Comparison of ENCODE assay signal across 10 cellular contexts in genomic region chr16:48576927-48577326, GRCh38. TPM values are rescaled to one million over a fixed set of nuclear protein-coding genes. Genes with fewer than 3 reads are reported as not detected.
DNase-seq lines count a peak whose midpoint lies in the region; ATAC-seq lines count a peak whose summit lies in the region.
"Had no signal": no experiment of that assay in that cellular context is flagged by ENCODE, and none has a peak within 500 bp of the region (broad histone marks: within the 10 kb centered on the region; RNA-seq: fewer than 3 reads in every experiment).

No MANE protein-coding gene starts in this region.

- H3K27me3 Mint-ChIP-seq in activated naive CD8-positive, alpha-beta T cell treated with anti-CD3 and anti-CD28 coated beads, Interleukin-2, amount 50 U/mL, for 24 hours: no peaks in the 10 kb centered on the region

- peak; percentile 40 for DNase-seq in NK-92 treated with Interleukin-12 subunit alpha and Interleukin-12 subunit beta, amount 100 ng/mL, for 24 hours (lab: John Stamatoyannopoulos, UW)
- DNase-seq in NK-92 (lab: John Stamatoyannopoulos, UW; ENCODE audit: unreplicated experiment) (no peak), MV-4-11 (lab: John Stamatoyannopoulos, UW) (peak; percentile 77), myocyte (ENCODE audit: low read depth) (peak; percentile 31), D341Med (ENCODE audit: low spot score) (no peak), midbrain (lab: John Stamatoyannopoulos, UW) (no peak)
- peak; percentile 38 for DNase-seq in activated naive CD8-positive, alpha-beta T cell treated with anti-CD3 and anti-CD28 coated beads, Interleukin-2, amount 50 U/mL, for 24 hours
- DNase-seq: NCI-H510A treated with DMSO at 0.1 percent for 48 hours had no signal

- peak overlapping the region; percentile 92 for H3K27ac Mint-ChIP-seq in activated naive CD8-positive, alpha-beta T cell treated with anti-CD3 and anti-CD28 coated beads, Interleukin-2, amount 50 U/mL, for 24 hours

- H3K4me3 Mint-ChIP-seq in activated naive CD8-positive, alpha-beta T cell treated with anti-CD3 and anti-CD28 coated beads, Interleukin-2, amount 50 U/mL, for 24 hours: peak overlapping the region; percentile 35

- peak; percentile 99 for ATAC-seq in activated naive CD8-positive, alpha-beta T cell treated with anti-CD3 and anti-CD28 coated beads, Interleukin-2, amount 50 U/mL, for 24 hours
- ATAC-seq in GM19035 (IDR thresholded peaks at IDR 0.05; ENCODE audit: unreplicated experiment): no peak
- ATAC-seq: K562 had no signal

- H3K4me1 Mint-ChIP-seq in activated naive CD8-positive, alpha-beta T cell treated with anti-CD3 and anti-CD28 coated beads, Interleukin-2, amount 50 U/mL, for 24 hours: peaks cover 75% of the 10 kb centered on the region

- H3K9me3 Mint-ChIP-seq in activated naive CD8-positive, alpha-beta T cell treated with anti-CD3 and anti-CD28 coated beads, Interleukin-2, amount 50 U/mL, for 24 hours: peaks cover 32% of the 10 kb centered on the region

- H3K36me3 Mint-ChIP-seq in activated naive CD8-positive, alpha-beta T cell treated with anti-CD3 and anti-CD28 coated beads, Interleukin-2, amount 50 U/mL, for 24 hours (ENCODE audit: low read depth): peaks cover 44% of the 10 kb centered on the region

RNA-seq across cellular contexts. Expression of gene N4BP1, which starts 33.1 kb away (rescaled TPM):
- 19.1 and 21.3 TPM in 2 replicates for total RNA-seq in myocyte
- polyA plus RNA-seq in myocyte (2012): 13.1 TPM

Comparison
In these comparisons a context has a peak if more than half of its experiments do, and no peak if none do; other contexts are left out.
1. DNase-seq: peak in NK-92 treated with Interleukin-12 subunit alpha and Interleukin-12 subunit beta, amount 100 ng/mL, for 24 hours (single experiment), MV-4-11 (single experiment), activated naive CD8-positive, alpha-beta T cell treated with anti-CD3 and anti-CD28 coated beads, Interleukin-2, amount 50 U/mL, for 24 hours (single experiment) and myocyte (single experiment); none in NK-92 (single experiment), D341Med (single experiment) and midbrain (single experiment).